1 cellular context compared by ENCODE assay signal in the genomic region with DNA sequence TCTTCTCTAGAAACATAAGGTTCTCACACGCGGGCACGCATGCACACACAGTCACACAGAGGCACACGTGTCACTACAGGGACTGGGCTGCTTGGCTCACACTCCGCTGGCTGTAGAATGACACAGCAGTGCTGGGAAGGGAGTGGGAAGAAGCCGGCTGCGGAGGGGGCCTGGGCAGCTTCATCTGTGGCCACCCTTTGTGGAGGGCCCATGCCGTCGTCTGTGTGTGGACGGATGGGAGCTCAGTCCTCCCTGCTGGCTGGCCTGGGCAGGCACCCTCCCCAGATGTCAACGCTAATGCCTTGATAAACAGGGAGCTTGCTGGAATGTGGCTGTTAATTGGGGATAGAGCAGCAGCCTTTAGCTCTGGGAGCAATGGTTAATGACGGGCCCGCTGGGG.
TF ChIP-seq lines count a peak whose summit lies in the region.

No MANE protein-coding gene starts in this region.

TF ChIP-seq in K562, 482 proteins besides CTCF, POLR2A, EP300 and RAD21 (continued from another document):
- TF ChIP-seq, protein P1, sequence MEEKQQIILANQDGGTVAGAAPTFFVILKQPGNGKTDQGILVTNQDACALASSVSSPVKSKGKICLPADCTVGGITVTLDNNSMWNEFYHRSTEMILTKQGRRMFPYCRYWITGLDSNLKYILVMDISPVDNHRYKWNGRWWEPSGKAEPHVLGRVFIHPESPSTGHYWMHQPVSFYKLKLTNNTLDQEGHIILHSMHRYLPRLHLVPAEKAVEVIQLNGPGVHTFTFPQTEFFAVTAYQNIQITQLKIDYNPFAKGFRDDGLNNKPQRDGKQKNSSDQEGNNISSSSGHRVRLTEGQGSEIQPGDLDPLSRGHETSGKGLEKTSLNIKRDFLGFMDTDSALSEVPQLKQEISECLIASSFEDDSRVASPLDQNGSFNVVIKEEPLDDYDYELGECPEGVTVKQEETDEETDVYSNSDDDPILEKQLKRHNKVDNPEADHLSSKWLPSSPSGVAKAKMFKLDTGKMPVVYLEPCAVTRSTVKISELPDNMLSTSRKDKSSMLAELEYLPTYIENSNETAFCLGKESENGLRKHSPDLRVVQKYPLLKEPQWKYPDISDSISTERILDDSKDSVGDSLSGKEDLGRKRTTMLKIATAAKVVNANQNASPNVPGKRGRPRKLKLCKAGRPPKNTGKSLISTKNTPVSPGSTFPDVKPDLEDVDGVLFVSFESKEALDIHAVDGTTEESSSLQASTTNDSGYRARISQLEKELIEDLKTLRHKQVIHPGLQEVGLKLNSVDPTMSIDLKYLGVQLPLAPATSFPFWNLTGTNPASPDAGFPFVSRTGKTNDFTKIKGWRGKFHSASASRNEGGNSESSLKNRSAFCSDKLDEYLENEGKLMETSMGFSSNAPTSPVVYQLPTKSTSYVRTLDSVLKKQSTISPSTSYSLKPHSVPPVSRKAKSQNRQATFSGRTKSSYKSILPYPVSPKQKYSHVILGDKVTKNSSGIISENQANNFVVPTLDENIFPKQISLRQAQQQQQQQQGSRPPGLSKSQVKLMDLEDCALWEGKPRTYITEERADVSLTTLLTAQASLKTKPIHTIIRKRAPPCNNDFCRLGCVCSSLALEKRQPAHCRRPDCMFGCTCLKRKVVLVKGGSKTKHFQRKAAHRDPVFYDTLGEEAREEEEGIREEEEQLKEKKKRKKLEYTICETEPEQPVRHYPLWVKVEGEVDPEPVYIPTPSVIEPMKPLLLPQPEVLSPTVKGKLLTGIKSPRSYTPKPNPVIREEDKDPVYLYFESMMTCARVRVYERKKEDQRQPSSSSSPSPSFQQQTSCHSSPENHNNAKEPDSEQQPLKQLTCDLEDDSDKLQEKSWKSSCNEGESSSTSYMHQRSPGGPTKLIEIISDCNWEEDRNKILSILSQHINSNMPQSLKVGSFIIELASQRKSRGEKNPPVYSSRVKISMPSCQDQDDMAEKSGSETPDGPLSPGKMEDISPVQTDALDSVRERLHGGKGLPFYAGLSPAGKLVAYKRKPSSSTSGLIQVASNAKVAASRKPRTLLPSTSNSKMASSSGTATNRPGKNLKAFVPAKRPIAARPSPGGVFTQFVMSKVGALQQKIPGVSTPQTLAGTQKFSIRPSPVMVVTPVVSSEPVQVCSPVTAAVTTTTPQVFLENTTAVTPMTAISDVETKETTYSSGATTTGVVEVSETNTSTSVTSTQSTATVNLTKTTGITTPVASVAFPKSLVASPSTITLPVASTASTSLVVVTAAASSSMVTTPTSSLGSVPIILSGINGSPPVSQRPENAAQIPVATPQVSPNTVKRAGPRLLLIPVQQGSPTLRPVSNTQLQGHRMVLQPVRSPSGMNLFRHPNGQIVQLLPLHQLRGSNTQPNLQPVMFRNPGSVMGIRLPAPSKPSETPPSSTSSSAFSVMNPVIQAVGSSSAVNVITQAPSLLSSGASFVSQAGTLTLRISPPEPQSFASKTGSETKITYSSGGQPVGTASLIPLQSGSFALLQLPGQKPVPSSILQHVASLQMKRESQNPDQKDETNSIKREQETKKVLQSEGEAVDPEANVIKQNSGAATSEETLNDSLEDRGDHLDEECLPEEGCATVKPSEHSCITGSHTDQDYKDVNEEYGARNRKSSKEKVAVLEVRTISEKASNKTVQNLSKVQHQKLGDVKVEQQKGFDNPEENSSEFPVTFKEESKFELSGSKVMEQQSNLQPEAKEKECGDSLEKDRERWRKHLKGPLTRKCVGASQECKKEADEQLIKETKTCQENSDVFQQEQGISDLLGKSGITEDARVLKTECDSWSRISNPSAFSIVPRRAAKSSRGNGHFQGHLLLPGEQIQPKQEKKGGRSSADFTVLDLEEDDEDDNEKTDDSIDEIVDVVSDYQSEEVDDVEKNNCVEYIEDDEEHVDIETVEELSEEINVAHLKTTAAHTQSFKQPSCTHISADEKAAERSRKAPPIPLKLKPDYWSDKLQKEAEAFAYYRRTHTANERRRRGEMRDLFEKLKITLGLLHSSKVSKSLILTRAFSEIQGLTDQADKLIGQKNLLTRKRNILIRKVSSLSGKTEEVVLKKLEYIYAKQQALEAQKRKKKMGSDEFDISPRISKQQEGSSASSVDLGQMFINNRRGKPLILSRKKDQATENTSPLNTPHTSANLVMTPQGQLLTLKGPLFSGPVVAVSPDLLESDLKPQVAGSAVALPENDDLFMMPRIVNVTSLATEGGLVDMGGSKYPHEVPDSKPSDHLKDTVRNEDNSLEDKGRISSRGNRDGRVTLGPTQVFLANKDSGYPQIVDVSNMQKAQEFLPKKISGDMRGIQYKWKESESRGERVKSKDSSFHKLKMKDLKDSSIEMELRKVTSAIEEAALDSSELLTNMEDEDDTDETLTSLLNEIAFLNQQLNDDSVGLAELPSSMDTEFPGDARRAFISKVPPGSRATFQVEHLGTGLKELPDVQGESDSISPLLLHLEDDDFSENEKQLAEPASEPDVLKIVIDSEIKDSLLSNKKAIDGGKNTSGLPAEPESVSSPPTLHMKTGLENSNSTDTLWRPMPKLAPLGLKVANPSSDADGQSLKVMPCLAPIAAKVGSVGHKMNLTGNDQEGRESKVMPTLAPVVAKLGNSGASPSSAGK (IDR thresholded peaks at IDR 0.05), result peak; percentile 53; the same call in 1 of the 2 replicates
- TF ChIP-seq, protein P2, sequence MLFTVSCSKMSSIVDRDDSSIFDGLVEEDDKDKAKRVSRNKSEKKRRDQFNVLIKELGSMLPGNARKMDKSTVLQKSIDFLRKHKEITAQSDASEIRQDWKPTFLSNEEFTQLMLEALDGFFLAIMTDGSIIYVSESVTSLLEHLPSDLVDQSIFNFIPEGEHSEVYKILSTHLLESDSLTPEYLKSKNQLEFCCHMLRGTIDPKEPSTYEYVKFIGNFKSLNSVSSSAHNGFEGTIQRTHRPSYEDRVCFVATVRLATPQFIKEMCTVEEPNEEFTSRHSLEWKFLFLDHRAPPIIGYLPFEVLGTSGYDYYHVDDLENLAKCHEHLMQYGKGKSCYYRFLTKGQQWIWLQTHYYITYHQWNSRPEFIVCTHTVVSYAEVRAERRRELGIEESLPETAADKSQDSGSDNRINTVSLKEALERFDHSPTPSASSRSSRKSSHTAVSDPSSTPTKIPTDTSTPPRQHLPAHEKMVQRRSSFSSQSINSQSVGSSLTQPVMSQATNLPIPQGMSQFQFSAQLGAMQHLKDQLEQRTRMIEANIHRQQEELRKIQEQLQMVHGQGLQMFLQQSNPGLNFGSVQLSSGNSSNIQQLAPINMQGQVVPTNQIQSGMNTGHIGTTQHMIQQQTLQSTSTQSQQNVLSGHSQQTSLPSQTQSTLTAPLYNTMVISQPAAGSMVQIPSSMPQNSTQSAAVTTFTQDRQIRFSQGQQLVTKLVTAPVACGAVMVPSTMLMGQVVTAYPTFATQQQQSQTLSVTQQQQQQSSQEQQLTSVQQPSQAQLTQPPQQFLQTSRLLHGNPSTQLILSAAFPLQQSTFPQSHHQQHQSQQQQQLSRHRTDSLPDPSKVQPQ (CRISPR knock-in tag; IDR thresholded peaks at IDR 0.05; ENCODE audit: borderline replicate concordance), result no peak
- TF ChIP-seq CBX1 (IDR thresholded peaks at IDR 0.05; ENCODE audit: low read depth), result no peak
- TF ChIP-seq ZNF444 (CRISPR knock-in tag; IDR thresholded peaks at IDR 0.05), result no peak
- no peak for TF ChIP-seq PRMT5 (CRISPR knock-in tag; IDR thresholded peaks at IDR 0.05)
- TF ChIP-seq, protein P3, sequence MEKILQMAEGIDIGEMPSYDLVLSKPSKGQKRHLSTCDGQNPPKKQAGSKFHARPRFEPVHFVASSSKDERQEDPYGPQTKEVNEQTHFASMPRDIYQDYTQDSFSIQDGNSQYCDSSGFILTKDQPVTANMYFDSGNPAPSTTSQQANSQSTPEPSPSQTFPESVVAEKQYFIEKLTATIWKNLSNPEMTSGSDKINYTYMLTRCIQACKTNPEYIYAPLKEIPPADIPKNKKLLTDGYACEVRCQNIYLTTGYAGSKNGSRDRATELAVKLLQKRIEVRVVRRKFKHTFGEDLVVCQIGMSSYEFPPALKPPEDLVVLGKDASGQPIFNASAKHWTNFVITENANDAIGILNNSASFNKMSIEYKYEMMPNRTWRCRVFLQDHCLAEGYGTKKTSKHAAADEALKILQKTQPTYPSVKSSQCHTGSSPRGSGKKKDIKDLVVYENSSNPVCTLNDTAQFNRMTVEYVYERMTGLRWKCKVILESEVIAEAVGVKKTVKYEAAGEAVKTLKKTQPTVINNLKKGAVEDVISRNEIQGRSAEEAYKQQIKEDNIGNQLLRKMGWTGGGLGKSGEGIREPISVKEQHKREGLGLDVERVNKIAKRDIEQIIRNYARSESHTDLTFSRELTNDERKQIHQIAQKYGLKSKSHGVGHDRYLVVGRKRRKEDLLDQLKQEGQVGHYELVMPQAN (IDR thresholded peaks at IDR 0.05; ENCODE audit: borderline replicate concordance), result no peak
- TF ChIP-seq ZNF232 (CRISPR knock-in tag; IDR thresholded peaks at IDR 0.05), result no peak
- TF ChIP-seq HLTF (IDR thresholded peaks at IDR 0.05), result no peak
- TF ChIP-seq KLF1 (tag; IDR thresholded peaks at IDR 0.05), result no peak
- TF ChIP-seq, protein P4, sequence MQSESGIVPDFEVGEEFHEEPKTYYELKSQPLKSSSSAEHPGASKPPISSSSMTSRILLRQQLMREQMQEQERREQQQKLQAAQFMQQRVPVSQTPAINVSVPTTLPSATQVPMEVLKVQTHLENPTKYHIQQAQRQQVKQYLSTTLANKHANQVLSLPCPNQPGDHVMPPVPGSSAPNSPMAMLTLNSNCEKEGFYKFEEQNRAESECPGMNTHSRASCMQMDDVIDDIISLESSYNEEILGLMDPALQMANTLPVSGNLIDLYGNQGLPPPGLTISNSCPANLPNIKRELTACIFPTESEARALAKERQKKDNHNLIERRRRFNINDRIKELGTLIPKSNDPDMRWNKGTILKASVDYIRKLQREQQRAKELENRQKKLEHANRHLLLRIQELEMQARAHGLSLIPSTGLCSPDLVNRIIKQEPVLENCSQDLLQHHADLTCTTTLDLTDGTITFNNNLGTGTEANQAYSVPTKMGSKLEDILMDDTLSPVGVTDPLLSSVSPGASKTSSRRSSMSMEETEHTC (IDR thresholded peaks at IDR 0.05), result no peak
- no peak for TF ChIP-seq ZZZ3 (IDR thresholded peaks at IDR 0.05)
- TF ChIP-seq, protein P5, sequence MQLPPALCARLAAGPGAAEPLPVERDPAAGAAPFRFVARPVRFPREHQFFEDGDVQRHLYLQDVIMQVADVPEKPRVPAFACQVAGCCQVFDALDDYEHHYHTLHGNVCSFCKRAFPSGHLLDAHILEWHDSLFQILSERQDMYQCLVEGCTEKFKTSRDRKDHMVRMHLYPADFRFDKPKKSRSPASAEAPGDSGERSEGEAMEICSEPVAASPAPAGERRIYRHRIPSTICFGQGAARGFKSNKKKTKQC (CRISPR knock-in tag; IDR thresholded peaks at IDR 0.05), result no peak
